In the genomic region with DNA sequence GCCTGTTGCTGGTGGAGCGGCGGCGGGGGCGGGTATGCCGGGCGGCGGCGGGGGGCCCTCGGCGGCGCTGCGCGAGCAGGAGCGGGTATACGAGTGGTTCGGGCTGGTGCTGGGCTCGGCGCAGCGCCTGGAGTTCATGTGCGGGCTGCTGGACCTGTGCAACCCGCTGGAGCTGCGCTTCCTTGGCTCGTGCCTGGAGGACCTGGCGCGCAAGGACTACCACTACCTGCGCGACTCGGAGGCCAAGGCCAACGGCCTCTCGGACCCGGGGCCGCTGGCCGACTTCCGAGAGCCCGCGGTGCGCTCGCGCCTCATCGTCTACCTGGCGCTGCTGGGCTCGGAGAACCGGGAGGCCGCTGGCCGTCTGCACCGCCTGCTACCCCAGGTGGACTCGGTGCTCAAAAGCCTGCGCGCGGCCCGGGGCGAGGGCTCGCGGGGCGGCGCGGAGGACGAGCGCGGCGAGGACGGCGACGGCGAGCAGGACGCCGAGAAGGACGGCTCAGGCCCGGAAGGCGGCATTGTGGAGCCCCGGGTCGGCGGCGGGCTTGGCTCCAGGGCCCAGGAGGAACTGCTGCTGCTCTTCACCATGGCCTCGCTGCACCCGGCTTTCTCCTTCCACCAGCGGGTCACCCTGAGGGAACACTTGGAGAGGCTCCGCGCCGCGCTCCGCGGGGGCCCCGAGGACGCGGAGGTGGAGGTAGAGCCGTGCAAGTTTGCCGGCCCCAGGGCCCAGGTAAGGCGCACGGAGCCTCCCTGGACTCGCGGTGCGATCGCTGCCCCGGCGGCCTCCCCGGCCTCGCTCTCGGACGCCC, we compare ENCODE assay signal across 8 cellular contexts. TPM values are rescaled to one million over a fixed set of nuclear protein-coding genes. Genes with fewer than 3 reads are reported as not detected.
A peak's percentile ranks its signal among the peaks of the same experiment; 100 is the strongest.
DNase-seq lines count a peak whose midpoint lies in the region; ATAC-seq and TF ChIP-seq lines count a peak whose summit lies in the region.

No MANE protein-coding gene starts in this region.

- no peak for TF ChIP-seq EP300 in transverse colon (IDR thresholded peaks at IDR 0.05; ENCODE audit: low read depth)

- intact Hi-C loops in activated naive CD4-positive, alpha-beta T cell treated with anti-CD3 and anti-CD28 coated beads for 36 hours (cut with micrococcal nuclease): loop anchor here (2.0 to 10.0 kb wide), 7 partner anchors 77 to 843 kb away; a partner anchor contains a TSS
- intact Hi-C loops in transverse colon (cut with DNase I; ENCODE audit: low total_unique reads): no loop called here

- DNase-seq in COR-L47 (lab: John Stamatoyannopoulos, UW) (peak; percentile 57), RWPE2 (ENCODE audit: low spot score) (peak; percentile 60), globus pallidus (ENCODE audit: low spot score) (peak; percentile 37), omental fat pad (ENCODE audit: low spot score) (no peak), transverse colon (peak; percentile 48)
- DNase-seq in activated naive CD4-positive, alpha-beta T cell treated with anti-CD3 and anti-CD28 coated beads for 36 hours: peak; percentile 59

- TF ChIP-seq CTCF in RWPE2 (IDR thresholded peaks at IDR 0.05; ENCODE audit: poor library complexity, severe bottlenecking) (no peak), omental fat pad (IDR thresholded peaks at IDR 0.05) (no peak), transverse colon (IDR thresholded peaks at IDR 0.05) (no peak)

- peak overlapping the region; percentile 98 for H3K27ac Mint-ChIP-seq in activated naive CD4-positive, alpha-beta T cell treated with anti-CD3 and anti-CD28 coated beads for 36 hours

- no peaks in the 10 kb centered on the region for H3K27me3 ChIP-seq in RWPE2 (ENCODE audit: insufficient read depth, poor library complexity, severe bottlenecking)
- H3K27me3 ChIP-seq in transverse colon: no peaks in the 10 kb centered on the region

- peaks cover 13% of the 10 kb centered on the region for H3K4me1 ChIP-seq in RWPE2 (ENCODE audit: insufficient read depth, poor library complexity, severe bottlenecking)
- peaks cover 7 to 31% (median 17%) of the 10 kb centered on the region in 4 donors for H3K4me1 ChIP-seq in transverse colon

- TF ChIP-seq POLR2A in transverse colon (IDR thresholded peaks at IDR 0.05): no peak

- no peaks in the 10 kb centered on the region for H3K27me3 Mint-ChIP-seq in activated naive CD4-positive, alpha-beta T cell treated with anti-CD3 and anti-CD28 coated beads for 36 hours (ENCODE audit: low read depth)

- WGBS in transverse colon (ENCODE audit: low coverage in 1 of 2), 2 donors: 1% methylated on average over 60 of the region's 100 CpGs; no CpG with 5 or more reads in 1 of the 2 donors

- H3K4me1 Mint-ChIP-seq in activated naive CD4-positive, alpha-beta T cell treated with anti-CD3 and anti-CD28 coated beads for 36 hours (ENCODE audit: low read depth): peaks cover 22% of the 10 kb centered on the region

- H3K4me3 ChIP-seq in RWPE2 (ENCODE audit: severe bottlenecking) (peak overlapping the region; percentile 68), transverse colon (peak overlapping the region; percentile 69 to 95 (median 91))

- no peaks in the 10 kb centered on the region for H3K36me3 ChIP-seq in RWPE2 (ENCODE audit: low read depth)
- H3K36me3 ChIP-seq in transverse colon: no peaks in the 10 kb centered on the region

- in situ Hi-C loops in transverse colon (cut with MboI; ENCODE audit: low pct_ligation_motif_present in 1 of 4, low pct_unique_long_range_greater_than_20kb in 1 of 4, low sequenced_read_pairs in 3 of 4): no loop called here

- no peaks in the 10 kb centered on the region for H3K9me3 Mint-ChIP-seq in activated naive CD4-positive, alpha-beta T cell treated with anti-CD3 and anti-CD28 coated beads for 36 hours

- peak overlapping the region; percentile 87 for H3K27ac ChIP-seq in RWPE2 (ENCODE audit: poor library complexity, severe bottlenecking)
- peak overlapping the region; percentile 92 to 99 (median 98) for H3K27ac ChIP-seq in transverse colon

- peaks cover 11% of the 10 kb centered on the region for H3K36me3 Mint-ChIP-seq in activated naive CD4-positive, alpha-beta T cell treated with anti-CD3 and anti-CD28 coated beads for 36 hours (ENCODE audit: low read depth)

- H3K9me3 ChIP-seq in RWPE2 (ENCODE audit: severe bottlenecking) (no peaks in the 10 kb centered on the region), transverse colon (no peaks in the 10 kb centered on the region)

- ATAC-seq in HG03135 (IDR thresholded peaks at IDR 0.05; ENCODE audit: unreplicated experiment): peak; percentile 7
- ATAC-seq in RWPE2 (ENCODE audit: low read depth): peak; percentile 6; the same call in 1 of the 3 replicates
- ATAC-seq in omental fat pad (ENCODE audit: low FRiP score): peak; percentile 9
- no peak for ATAC-seq in GM18873 (IDR thresholded peaks at IDR 0.05; ENCODE audit: low FRiP score, unreplicated experiment)

- peak overlapping the region; percentile 92 for H3K4me3 Mint-ChIP-seq in activated naive CD4-positive, alpha-beta T cell treated with anti-CD3 and anti-CD28 coated beads for 36 hours

- CTCF ChIA-PET in activated naive CD4-positive, alpha-beta T cell treated with anti-CD3 and anti-CD28 coated beads for 36 hours (lab: Charles Lee): interaction anchor here (1.1 to 1.3 kb wide), 2 partner anchors 11 to 98 kb away, joined by 3 to 4 read pairs; no protein-coding TSS in a partner anchor

RNA-seq across cellular contexts. Expression of a gene that starts 1.0 kb away (rescaled TPM):
- 10 to 100 TPM; 22.1 to 23.3 TPM for total RNA-seq in activated naive CD4-positive, alpha-beta T cell treated with anti-CD3 and anti-CD28 coated beads for 36 hours
- 10 to 100 TPM; 22.1 to 37.1 (median 30.7) TPM for total RNA-seq in omental fat pad
- total RNA-seq in transverse colon: 10 to 100 TPM; 17.6 to 36.6 (median 22.4) TPM
